In the genomic region with DNA sequence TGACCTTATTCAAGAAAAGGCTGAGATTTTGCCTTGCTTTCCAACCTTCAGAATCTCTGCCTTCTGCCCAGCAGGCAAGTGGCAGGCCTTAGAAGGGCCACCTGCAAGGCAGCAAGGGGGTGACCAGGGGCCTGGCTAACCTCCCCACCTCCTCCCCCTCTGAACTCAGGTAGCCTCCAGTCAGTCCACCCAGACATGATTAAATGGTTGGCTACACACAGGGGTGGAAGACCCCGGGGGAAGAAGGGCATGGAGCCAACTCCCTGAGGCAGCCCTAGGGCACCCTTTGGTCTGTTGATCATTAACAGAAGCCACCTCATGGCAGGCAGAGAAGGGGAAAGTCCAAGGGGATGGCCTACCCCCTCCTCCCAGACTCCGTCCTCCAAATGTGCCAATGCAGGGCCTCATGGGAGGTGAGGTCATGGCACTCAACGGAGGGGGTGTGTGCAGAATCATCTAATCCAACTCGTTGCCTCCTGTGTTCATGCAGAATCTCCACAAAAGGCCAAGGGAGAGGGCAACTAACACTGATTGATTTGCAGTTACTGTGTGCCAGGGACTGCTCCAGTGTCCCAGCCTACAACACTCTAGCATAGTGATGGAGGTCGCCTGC, we compare ENCODE assay signal across 8 cellular contexts. TPM values are rescaled to one million over a fixed set of nuclear protein-coding genes. Genes with fewer than 3 reads are reported as not detected.
A peak's percentile ranks its signal among the peaks of the same experiment; 100 is the strongest.
DNase-seq lines count a peak whose midpoint lies in the region; ATAC-seq and TF ChIP-seq lines count a peak whose summit lies in the region.

No MANE protein-coding gene starts in this region.

- WGBS in right lobe of liver (ENCODE audit: insufficient coverage, low coverage, low lambda C conversion rate, missing lambda C conversion rate): 27% methylated on average over 3 of the region's 5 CpGs

- peaks cover 0 to 24% (median 11%) of the 10 kb centered on the region in 4 donors for H3K36me3 ChIP-seq in right lobe of liver

- peak overlapping the region; percentile 96 to 100 (median 97) for H3K27ac ChIP-seq in right lobe of liver

- no peak overlapping the region for H3K4me3 Mint-ChIP-seq in activated CD4-positive, alpha-beta memory T cell treated with anti-CD3 and anti-CD28 coated beads for 36 hours
- no peak overlapping the region for H3K4me3 Mint-ChIP-seq in activated CD4-positive, alpha-beta memory T cell treated with anti-CD3 and anti-CD28 coated beads, Interleukin-2, amount 10 ng/mL, durations not matched to agents 7 days and 5 days
- H3K4me3 Mint-ChIP-seq in type B pancreatic cell: no peak overlapping the region

- intact Hi-C loops in activated CD4-positive, alpha-beta memory T cell treated with anti-CD3 and anti-CD28 coated beads for 36 hours (cut with micrococcal nuclease): loop anchor here (10.0 kb wide), 1 partner anchor 410 kb away; no protein-coding TSS in a partner anchor
- intact Hi-C loops in right lobe of liver (cut with DNase I): no loop called here

- peaks cover 92% of the 10 kb centered on the region for H3K4me1 Mint-ChIP-seq in activated CD4-positive, alpha-beta memory T cell treated with anti-CD3 and anti-CD28 coated beads for 36 hours (ENCODE audit: low read depth)
- peaks cover 88% of the 10 kb centered on the region for H3K4me1 Mint-ChIP-seq in activated CD4-positive, alpha-beta memory T cell treated with anti-CD3 and anti-CD28 coated beads, Interleukin-2, amount 10 ng/mL, durations not matched to agents 7 days and 5 days
- peaks cover 57% of the 10 kb centered on the region for H3K4me1 Mint-ChIP-seq in type B pancreatic cell (ENCODE audit: unreplicated experiment)

- no peak overlapping the region for H3K27ac Mint-ChIP-seq in activated CD4-positive, alpha-beta memory T cell treated with anti-CD3 and anti-CD28 coated beads for 36 hours
- H3K27ac Mint-ChIP-seq in activated CD4-positive, alpha-beta memory T cell treated with anti-CD3 and anti-CD28 coated beads, Interleukin-2, amount 10 ng/mL, durations not matched to agents 7 days and 5 days: no peak overlapping the region
- H3K27ac Mint-ChIP-seq in type B pancreatic cell: peak overlapping the region; percentile 99

- H3K9me3 ChIP-seq in right lobe of liver: no peaks in the 10 kb centered on the region

- peaks cover 29% of the 10 kb centered on the region for H3K36me3 Mint-ChIP-seq in activated CD4-positive, alpha-beta memory T cell treated with anti-CD3 and anti-CD28 coated beads for 36 hours
- H3K36me3 Mint-ChIP-seq in activated CD4-positive, alpha-beta memory T cell treated with anti-CD3 and anti-CD28 coated beads, Interleukin-2, amount 10 ng/mL, durations not matched to agents 7 days and 5 days (ENCODE audit: low read depth): peaks cover 29% of the 10 kb centered on the region
- peaks cover 28% of the 10 kb centered on the region for H3K36me3 Mint-ChIP-seq in type B pancreatic cell

- DNase-seq in activated CD4-positive, alpha-beta memory T cell treated with anti-CD3 and anti-CD28 coated beads for 36 hours: peak; percentile 32
- no peak for DNase-seq in activated CD4-positive, alpha-beta memory T cell treated with anti-CD3 and anti-CD28 coated beads, Interleukin-2, amount 10 ng/mL, durations not matched to agents 7 days and 5 days
- DNase-seq in amniotic epithelial cell (ENCODE audit: low read depth) (peak; percentile 42), right lobe of liver (peak; percentile 83 to 96 (median 91)), type B pancreatic cell (ENCODE audit: extremely low spot score, unreplicated experiment) (peak; percentile 67), erythroblast (lab: John Stamatoyannopoulos, UW) (no peak)

- peaks cover 0 to 70% (median 13%) of the 10 kb centered on the region in 4 donors for H3K4me1 ChIP-seq in right lobe of liver

- H3K4me3 ChIP-seq in right lobe of liver: peak overlapping the region in 2 of 3 donors; percentile 16 to 20

- CTCF ChIA-PET in activated CD4-positive, alpha-beta memory T cell treated with anti-CD3 and anti-CD28 coated beads for 36 hours (lab: Charles Lee): interaction anchor here (0.8 to 11.0 kb wide), 7 partner anchors 11 to 535 kb away, joined by 3 to 218 read pairs (median 5); no protein-coding TSS in a partner anchor
- CTCF ChIA-PET in activated CD4-positive, alpha-beta memory T cell treated with anti-CD3 and anti-CD28 coated beads, Interleukin-2, amount 10 ng/mL, durations not matched to agents 7 days and 5 days (lab: Charles Lee): interaction anchor here (1.2 to 1.9 kb wide), 2 partner anchors 32 to 99 kb away, joined by 3 to 7 read pairs; no protein-coding TSS in a partner anchor

- no peaks in the 10 kb centered on the region for H3K27me3 ChIP-seq in right lobe of liver

- peak; percentile 30 to 80 (median 61) for ATAC-seq in right lobe of liver
- ATAC-seq in GM19455 (IDR thresholded peaks at IDR 0.05; ENCODE audit: unreplicated experiment): no peak
- ATAC-seq in GM21447 (IDR thresholded peaks at IDR 0.05; ENCODE audit: unreplicated experiment): no peak

- TF ChIP-seq CTCF in right lobe of liver (IDR thresholded peaks at IDR 0.05) (no peak), type B pancreatic cell (conservative IDR thresholded peaks at IDR 0.05) (no peak)

- H3K27me3 Mint-ChIP-seq in activated CD4-positive, alpha-beta memory T cell treated with anti-CD3 and anti-CD28 coated beads for 36 hours: no peaks in the 10 kb centered on the region
- no peaks in the 10 kb centered on the region for H3K27me3 Mint-ChIP-seq in activated CD4-positive, alpha-beta memory T cell treated with anti-CD3 and anti-CD28 coated beads, Interleukin-2, amount 10 ng/mL, durations not matched to agents 7 days and 5 days
- peaks cover 18% of the 10 kb centered on the region for H3K27me3 Mint-ChIP-seq in type B pancreatic cell

- TF ChIP-seq POLR2A in right lobe of liver (IDR thresholded peaks at IDR 0.05) (peak; percentile 62), erythroblast (IDR thresholded peaks at IDR 0.05; ENCODE audit: low read length) (no peak)

- POLR2A ChIA-PET in activated CD4-positive, alpha-beta memory T cell treated with anti-CD3 and anti-CD28 coated beads for 36 hours (lab: Charles Lee): interaction anchor here (1.0 to 6.1 kb wide), 4 partner anchors 7 to 35 kb away, joined by 3 to 106 read pairs (median 6); a partner anchor contains a TSS
- POLR2A ChIA-PET in activated CD4-positive, alpha-beta memory T cell treated with anti-CD3 and anti-CD28 coated beads, Interleukin-2, amount 10 ng/mL, durations not matched to agents 7 days and 5 days (lab: Charles Lee): interaction anchor here (1.0 to 12.6 kb wide), 7 partner anchors 6 to 121 kb away, joined by 3 to 496 read pairs (median 127); a partner anchor contains a TSS

- no peaks in the 10 kb centered on the region for H3K9me3 Mint-ChIP-seq in activated CD4-positive, alpha-beta memory T cell treated with anti-CD3 and anti-CD28 coated beads for 36 hours
- no peaks in the 10 kb centered on the region for H3K9me3 Mint-ChIP-seq in activated CD4-positive, alpha-beta memory T cell treated with anti-CD3 and anti-CD28 coated beads, Interleukin-2, amount 10 ng/mL, durations not matched to agents 7 days and 5 days
- H3K9me3 Mint-ChIP-seq in type B pancreatic cell: peaks cover 3% of the 10 kb centered on the region

RNA-seq across cellular contexts. Expression of a gene that starts 8.5 kb away (rescaled TPM):
- 100 to 1,000 TPM; 103 to 107 TPM for total RNA-seq in activated CD4-positive, alpha-beta memory T cell treated with anti-CD3 and anti-CD28 coated beads for 36 hours
- total RNA-seq in activated CD4-positive, alpha-beta memory T cell treated with anti-CD3 and anti-CD28 coated beads, Interleukin-2, amount 10 ng/mL, durations not matched to agents 7 days and 5 days: 100 to 1,000 TPM in 1 of 2 experiments, 10 to 100 TPM in 1; 96.1 to 103 TPM
- 100 to 1,000 TPM; 109 to 298 (median 218) TPM for total RNA-seq in right lobe of liver
- 457 and 564 TPM in 2 replicates for total RNA-seq in type B pancreatic cell (ENCODE audit: low replicate concordance)

Comparison
In these comparisons a context has a peak if more than half of its experiments do, and no peak if none do; other contexts are left out.
1. DNase-seq: peak in activated CD4-positive, alpha-beta memory T cell treated with anti-CD3 and anti-CD28 coated beads for 36 hours (single experiment), amniotic epithelial cell (single experiment), right lobe of liver (3 of 3) and type B pancreatic cell (single experiment); none in activated CD4-positive, alpha-beta memory T cell treated with anti-CD3 and anti-CD28 coated beads, Interleukin-2, amount 10 ng/mL, durations not matched to agents 7 days and 5 days (single experiment) and erythroblast (0 of 2).
2. ATAC-seq: peak in right lobe of liver (4 of 4); none in GM19455 (single experiment) and GM21447 (single experiment).